ENCODE assay signal across 8 cellular contexts in genomic region chr1:21324368-21325137, GRCh38. TPM values are rescaled to one million over a fixed set of nuclear protein-coding genes. Genes with fewer than 3 reads are reported as not detected.
DNase-seq lines count a peak whose midpoint lies in the region; TF ChIP-seq lines count a peak whose summit lies in the region.

No MANE protein-coding gene starts in this region.

- H3K27ac Mint-ChIP-seq in activated T-helper 1 cell treated with anti-CD3 and anti-CD28 coated beads, Interleukin-12 subunit alpha, Interleukin-12 subunit beta, Interleukin-2, Interleukin-4 antibody, amounts not matched to agents 30 ng/mL and 10 ng/mL and 1 ng/mL, durations not matched to agents 14 hours and 24 hours and 36 hours: peak overlapping the region; percentile 95
- H3K27ac Mint-ChIP-seq in progenitor cell of endocrine pancreas (peak overlapping the region; percentile 90), type B pancreatic cell (peak overlapping the region; percentile 91)

- H3K36me3 Mint-ChIP-seq in activated T-helper 1 cell treated with anti-CD3 and anti-CD28 coated beads, Interleukin-12 subunit alpha, Interleukin-12 subunit beta, Interleukin-2, Interleukin-4 antibody, amounts not matched to agents 30 ng/mL and 10 ng/mL and 1 ng/mL, durations not matched to agents 14 hours and 24 hours and 36 hours (ENCODE audit: low read depth): peaks cover 28% of the 10 kb centered on the region
- H3K36me3 Mint-ChIP-seq in progenitor cell of endocrine pancreas (ENCODE audit: insufficient read depth) (peaks cover 4% of the 10 kb centered on the region), type B pancreatic cell (peaks cover 3% of the 10 kb centered on the region)

- peaks cover 3% of the 10 kb centered on the region for H3K36me3 ChIP-seq in OCI-LY3 (replicated peaks; ENCODE audit: low read depth, low read length)

- peaks cover 2% of the 10 kb centered on the region for H3K27me3 Mint-ChIP-seq in activated T-helper 1 cell treated with anti-CD3 and anti-CD28 coated beads, Interleukin-12 subunit alpha, Interleukin-12 subunit beta, Interleukin-2, Interleukin-4 antibody, amounts not matched to agents 30 ng/mL and 10 ng/mL and 1 ng/mL, durations not matched to agents 14 hours and 24 hours and 36 hours (ENCODE audit: insufficient read depth)
- H3K27me3 Mint-ChIP-seq in progenitor cell of endocrine pancreas (no peaks in the 10 kb centered on the region), type B pancreatic cell (no peaks in the 10 kb centered on the region)

- H4K20me1 ChIP-seq in OCI-LY3 (ENCODE audit: insufficient read depth, low read length): peaks cover 19% of the 10 kb centered on the region; the same call in 1 of the 2 replicates

- no peaks in the 10 kb centered on the region for H3K27me3 ChIP-seq in OCI-LY3 (ENCODE audit: low read depth, low read length)

- H3K9me3 Mint-ChIP-seq in activated T-helper 1 cell treated with anti-CD3 and anti-CD28 coated beads, Interleukin-12 subunit alpha, Interleukin-12 subunit beta, Interleukin-2, Interleukin-4 antibody, amounts not matched to agents 30 ng/mL and 10 ng/mL and 1 ng/mL, durations not matched to agents 14 hours and 24 hours and 36 hours: no peaks in the 10 kb centered on the region
- no peaks in the 10 kb centered on the region for H3K9me3 Mint-ChIP-seq in progenitor cell of endocrine pancreas (ENCODE audit: low read depth)
- no peaks in the 10 kb centered on the region for H3K9me3 Mint-ChIP-seq in type B pancreatic cell

- H2AFZ ChIP-seq in OCI-LY3 (ENCODE audit: low read depth, low read length): no peak overlapping the region

- H3K4me1 ChIP-seq in OCI-LY3 (ENCODE audit: low read length): peaks cover 44% of the 10 kb centered on the region

- peak overlapping the region; percentile 91 for H3K27ac ChIP-seq in OCI-LY3 (ENCODE audit: low read length)

- DNase-seq in GM20000 (ENCODE audit: low spot score) (peak; percentile 72), fibroblast of villous mesenchyme (ENCODE audit: low read depth) (peak; percentile 93), progenitor cell of endocrine pancreas (ENCODE audit: low spot score, unreplicated experiment) (no peak), type B pancreatic cell (ENCODE audit: extremely low spot score, unreplicated experiment) (no peak), Ammon's horn (ENCODE audit: low spot score) (no peak), NCI-H82 treated with DMSO at 0.1 percent for 48 hours (lab: John Stamatoyannopoulos, UW; ENCODE audit: unreplicated experiment) (no peak)
- peak; percentile 40 for DNase-seq in activated T-helper 1 cell treated with anti-CD3 and anti-CD28 coated beads, Interleukin-12 subunit alpha, Interleukin-12 subunit beta, Interleukin-2, Interleukin-4 antibody, amounts not matched to agents 30 ng/mL and 10 ng/mL and 1 ng/mL, durations not matched to agents 14 hours and 24 hours and 36 hours (ENCODE audit: low spot score)

- intact Hi-C loops in activated T-helper 1 cell treated with anti-CD3 and anti-CD28 coated beads, Interleukin-12 subunit alpha, Interleukin-12 subunit beta, Interleukin-2, Interleukin-4 antibody, amounts not matched to agents 30 ng/mL and 10 ng/mL and 1 ng/mL, durations not matched to agents 14 hours and 24 hours and 36 hours (cut with micrococcal nuclease): loop anchor here (1.0 to 10.0 kb wide), 5 partner anchors 10 to 450 kb away; no protein-coding TSS in a partner anchor

- no peak for TF ChIP-seq CTCF in GM20000 (IDR thresholded peaks at IDR 0.05; ENCODE audit: extremely low read depth, missing control alignments)
- no peak for TF ChIP-seq CTCF in OCI-LY3 (IDR thresholded peaks at IDR 0.05; ENCODE audit: low read depth, low read length)
- no peak for TF ChIP-seq CTCF in fibroblast of villous mesenchyme (IDR thresholded peaks at IDR 0.05; ENCODE audit: insufficient read depth, low read depth, low read length)
- no peak for TF ChIP-seq CTCF in progenitor cell of endocrine pancreas (IDR thresholded peaks at IDR 0.05; ENCODE audit: unreplicated experiment)
- no peak for TF ChIP-seq CTCF in type B pancreatic cell (conservative IDR thresholded peaks at IDR 0.05)

- peaks cover 97% of the 10 kb centered on the region for H3K79me2 ChIP-seq in OCI-LY3 (ENCODE audit: low read length)

- H3K4me3 ChIP-seq in OCI-LY3 (ENCODE audit: low read length) (peak overlapping the region; percentile 63), fibroblast of villous mesenchyme (ENCODE audit: low read depth, low read length) (no peak overlapping the region)

- peak overlapping the region; percentile 71 for H3K4me3 Mint-ChIP-seq in activated T-helper 1 cell treated with anti-CD3 and anti-CD28 coated beads, Interleukin-12 subunit alpha, Interleukin-12 subunit beta, Interleukin-2, Interleukin-4 antibody, amounts not matched to agents 30 ng/mL and 10 ng/mL and 1 ng/mL, durations not matched to agents 14 hours and 24 hours and 36 hours
- H3K4me3 Mint-ChIP-seq in progenitor cell of endocrine pancreas (ENCODE audit: low read depth) (no peak overlapping the region), type B pancreatic cell (peak overlapping the region; percentile 33)

- peak overlapping the region; percentile 90 for H3K4me2 ChIP-seq in OCI-LY3 (ENCODE audit: low read length)

- H3K4me1 Mint-ChIP-seq in activated T-helper 1 cell treated with anti-CD3 and anti-CD28 coated beads, Interleukin-12 subunit alpha, Interleukin-12 subunit beta, Interleukin-2, Interleukin-4 antibody, amounts not matched to agents 30 ng/mL and 10 ng/mL and 1 ng/mL, durations not matched to agents 14 hours and 24 hours and 36 hours (ENCODE audit: low read depth): peaks cover 68% of the 10 kb centered on the region
- H3K4me1 Mint-ChIP-seq in progenitor cell of endocrine pancreas (ENCODE audit: low read depth): peaks cover 84% of the 10 kb centered on the region
- H3K4me1 Mint-ChIP-seq in type B pancreatic cell (ENCODE audit: unreplicated experiment): peaks cover 72% of the 10 kb centered on the region

- peak overlapping the region; percentile 68 for H3K9ac ChIP-seq in OCI-LY3 (ENCODE audit: low read length)

- no peaks in the 10 kb centered on the region for H3K9me3 ChIP-seq in OCI-LY3 (ENCODE audit: insufficient read depth, low read length)

RNA-seq across cellular contexts. Expression of gene ECE1, which starts 34.3 kb away (rescaled TPM):
- 139 and 140 TPM in 2 replicates for total RNA-seq in activated T-helper 1 cell treated with anti-CD3 and anti-CD28 coated beads, Interleukin-12 subunit alpha, Interleukin-12 subunit beta, Interleukin-2, Interleukin-4 antibody, amounts not matched to agents 30 ng/mL and 10 ng/mL and 1 ng/mL, durations not matched to agents 14 hours and 24 hours and 36 hours
- total RNA-seq in fibroblast of villous mesenchyme (127 and 141 TPM in 2 replicates), progenitor cell of endocrine pancreas (200 and 217 TPM in 2 replicates), type B pancreatic cell (ENCODE audit: low replicate concordance) (37.2 and 49.8 TPM in 2 replicates)

Comparison
In these comparisons a context has a peak if more than half of its experiments do, and no peak if none do; other contexts are left out.
1. DNase-seq: peak in GM20000 (single experiment), activated T-helper 1 cell treated with anti-CD3 and anti-CD28 coated beads, Interleukin-12 subunit alpha, Interleukin-12 subunit beta, Interleukin-2, Interleukin-4 antibody, amounts not matched to agents 30 ng/mL and 10 ng/mL and 1 ng/mL, durations not matched to agents 14 hours and 24 hours and 36 hours (single experiment) and fibroblast of villous mesenchyme (single experiment); none in progenitor cell of endocrine pancreas (single experiment), type B pancreatic cell (single experiment), Ammon's horn (single experiment) and NCI-H82 treated with DMSO at 0.1 percent for 48 hours (single experiment).
2. Peak in every context shown above with its lines, with median percentiles within 50 percentile points of each other: H3K27ac Mint-ChIP-seq.